Comparison of ENCODE assay signal across 16 cellular contexts in the genomic region with DNA sequence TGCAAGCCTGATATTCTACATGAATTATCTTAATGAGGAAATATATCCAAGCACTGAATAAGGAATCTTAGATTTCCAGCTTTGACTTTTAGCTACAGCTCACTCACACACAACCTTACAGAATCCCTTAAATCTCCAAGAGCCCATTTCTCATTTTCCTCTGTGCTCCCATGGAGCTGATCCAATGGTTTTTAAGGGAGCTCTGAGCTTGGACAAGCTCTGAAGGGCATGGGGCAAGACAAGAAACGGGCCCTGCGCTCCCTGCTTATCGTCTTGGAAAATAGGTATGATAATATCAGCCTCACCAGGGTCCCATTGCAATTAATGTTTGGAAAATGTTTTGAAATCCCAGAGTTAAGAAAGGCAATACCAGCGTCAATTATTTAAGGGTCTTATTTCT.
DNase-seq lines count a peak whose midpoint lies in the region; ATAC-seq and TF ChIP-seq lines count a peak whose summit lies in the region.
"Had no signal": no experiment of that assay in that cellular context is flagged by ENCODE, and none has a peak within 500 bp of the region (broad histone marks: within the 10 kb centered on the region; RNA-seq: fewer than 3 reads in every experiment).

No MANE protein-coding gene starts in this region.

- H3K27ac ChIP-seq in mammary epithelial cell (ENCODE audit: insufficient read depth, low read depth, low read length), result no peak overlapping the region
- peak overlapping the region; percentile 32; the same call in 1 of the 2 replicates for H3K27ac ChIP-seq in SK-N-MC
- peak overlapping the region; percentile 96 for H3K27ac ChIP-seq in mesenchymal stem cell (ENCODE audit: low read length, poor library complexity, severe bottlenecking)
- H3K27ac ChIP-seq in smooth muscle cell (ENCODE audit: low read depth), result no peak overlapping the region
- H3K27ac ChIP-seq: BLaER1, HL-60 had no signal

- H3K27me3 Mint-ChIP-seq in MCF 10A (ENCODE audit: insufficient read depth, unreplicated experiment), result no peaks in the 10 kb centered on the region
- H3K27me3 Mint-ChIP-seq in naive thymus-derived CD8-positive, alpha-beta T cell, result no peaks in the 10 kb centered on the region

- peaks cover 17% of the 10 kb centered on the region for H3K4me1 Mint-ChIP-seq in MCF 10A (ENCODE audit: insufficient read depth, unreplicated experiment)
- no peaks in the 10 kb centered on the region for H3K4me1 Mint-ChIP-seq in naive thymus-derived CD8-positive, alpha-beta T cell

- CTCF ChIA-PET in MCF 10A (lab: Yijun Ruan, JAX), result interaction anchor here (0.9 kb wide), 1 partner anchor 69 kb away, joined by 5 read pairs; no protein-coding TSS in a partner anchor
- CTCF ChIA-PET in mammary epithelial cell (lab: Charles Lee; ENCODE audit: low non-redundant PET), result interaction anchor here (0.9 kb wide), 1 partner anchor 495 kb away, joined by 8 read pairs; no protein-coding TSS in a partner anchor

- H3K9ac ChIP-seq in mammary epithelial cell (ENCODE audit: insufficient read depth, low read length) (no peak overlapping the region), SK-N-MC (ENCODE audit: insufficient read length) (no peak overlapping the region), mesenchymal stem cell (ENCODE audit: low read length) (no peak overlapping the region), smooth muscle cell (ENCODE audit: low read depth) (no peak overlapping the region)
- H3K9ac ChIP-seq: BLaER1 had no signal

- H3K18ac ChIP-seq in mesenchymal stem cell (ENCODE audit: low read depth in 1 of 2, low read length in 2 of 2), result peak overlapping the region in 1 of 2 experiments; percentile 54

- H4K20me1 ChIP-seq in mammary epithelial cell (ENCODE audit: insufficient read depth, low read length) (no peaks in the 10 kb centered on the region), smooth muscle cell (ENCODE audit: low read depth) (no peaks in the 10 kb centered on the region)
- H4K20me1 ChIP-seq: BLaER1 had no signal

- peak overlapping the region; percentile 90 for H2BK5ac ChIP-seq in mesenchymal stem cell (ENCODE audit: low read depth, low read length, poor library complexity, severe bottlenecking)

- H2BK120ac ChIP-seq in mesenchymal stem cell (ENCODE audit: low read depth, low read length), result no peak overlapping the region

- H3K36me3 ChIP-seq in mammary epithelial cell (ENCODE audit: insufficient read depth, low read length), result no peaks in the 10 kb centered on the region
- no peaks in the 10 kb centered on the region for H3K36me3 ChIP-seq in SK-N-MC (ENCODE audit: insufficient read depth, low read length)
- H3K36me3 ChIP-seq in mesenchymal stem cell (ENCODE audit: control insufficient read depth in 1 of 2, insufficient read depth in 2 of 2, low read depth in 1 of 2, low read length in 2 of 2), result no peaks in the 10 kb centered on the region
- H3K36me3 ChIP-seq in smooth muscle cell (ENCODE audit: low read depth), result no peaks in the 10 kb centered on the region
- H3K36me3 ChIP-seq: BLaER1, HAP-1 had no signal

- 100% methylated on average over 3 of the region's 4 CpGs for WGBS in mammary epithelial cell (ENCODE audit: low coverage, missing lambda C conversion rate)
- 94% methylated on average over 3 of the region's 4 CpGs for WGBS in mesenchymal stem cell
- 94% methylated on average over 4 of the region's 4 CpGs for WGBS in smooth muscle cell (ENCODE audit: low lambda C conversion rate)

- H3K9me3 Mint-ChIP-seq in MCF 10A (ENCODE audit: unreplicated experiment), result peaks cover 6% of the 10 kb centered on the region
- peaks cover 0 to 6% (median 0%) of the 10 kb centered on the region in 9 donors for H3K9me3 Mint-ChIP-seq in naive thymus-derived CD8-positive, alpha-beta T cell

- H3K79me1 ChIP-seq in mesenchymal stem cell (replicated peaks; ENCODE audit: low read length, poor library complexity, severe bottlenecking), result no peaks in the 10 kb centered on the region

- H3K4me2 ChIP-seq in mammary epithelial cell (ENCODE audit: insufficient read depth, low read depth, low read length) (no peak overlapping the region), mesenchymal stem cell (ENCODE audit: low read length, poor library complexity, severe bottlenecking) (no peak overlapping the region), smooth muscle cell (no peak overlapping the region)
- H3K4me2 ChIP-seq: BLaER1 had no signal

- TF ChIP-seq CTCF in MCF 10A (IDR thresholded peaks at IDR 0.05; ENCODE audit: unreplicated experiment) (no peak), mammary epithelial cell (conservative IDR thresholded peaks at IDR 0.05 in 1 of 2, IDR thresholded peaks at IDR 0.05 in 1 of 2; ENCODE audit: extremely low read depth in 1 of 2, insufficient read depth in 1 of 2, low read depth in 1 of 2, low read length in 2 of 2) (no peak), smooth muscle cell (IDR thresholded peaks at IDR 0.05; ENCODE audit: borderline replicate concordance, insufficient read depth, poor library complexity, severe bottlenecking) (no peak)

- H2BK15ac ChIP-seq in mesenchymal stem cell (ENCODE audit: low read depth, poor library complexity, severe bottlenecking), result no peak overlapping the region

- no peak overlapping the region for H3K4me3 ChIP-seq in mammary epithelial cell (replicated peaks in 1 of 3; ENCODE audit: insufficient read depth in 1 of 3, low read depth in 2 of 3, low read length in 3 of 3)
- no peak overlapping the region for H3K4me3 ChIP-seq in SK-N-MC
- H3K4me3 ChIP-seq in mesenchymal stem cell (ENCODE audit: insufficient read depth in 1 of 2, low read depth in 1 of 2, low read length in 2 of 2), result no peak overlapping the region
- H3K4me3 ChIP-seq in smooth muscle cell, result no peak overlapping the region
- H3K4me3 ChIP-seq: BLaER1, HAP-1 had no signal

- H3K27me3 ChIP-seq in mammary epithelial cell (ENCODE audit: insufficient read depth, low read length) (no peaks in the 10 kb centered on the region), mesenchymal stem cell (ENCODE audit: control insufficient read depth in 1 of 2, insufficient read depth in 1 of 2, low read length in 2 of 2) (no peaks in the 10 kb centered on the region), smooth muscle cell (ENCODE audit: low read depth) (no peaks in the 10 kb centered on the region)
- H3K27me3 ChIP-seq: BLaER1 had no signal

- intact Hi-C loops in MCF 10A (cut with micrococcal nuclease) (loop anchor here (10.0 kb wide), 1 partner anchor 195 kb away; no protein-coding TSS in a partner anchor), mammary epithelial cell (cut with micrococcal nuclease) (no loop called here)

- in situ Hi-C loops in mammary epithelial cell (cut with MboI; ENCODE audit: low sequenced_read_pairs in 2 of 2), result no loop called here

- no peaks in the 10 kb centered on the region for H3F3A ChIP-seq in smooth muscle cell (ENCODE audit: low read depth)

- H3K4me3 Mint-ChIP-seq in MCF 10A (ENCODE audit: unreplicated experiment), result no peak overlapping the region
- no peak overlapping the region for H3K4me3 Mint-ChIP-seq in naive thymus-derived CD8-positive, alpha-beta T cell
- H3K4me3 Mint-ChIP-seq: CD8-positive, alpha-beta T cell had no signal

- H3K27ac Mint-ChIP-seq in MCF 10A (ENCODE audit: low read depth, unreplicated experiment), result peak overlapping the region; percentile 55
- H3K27ac Mint-ChIP-seq in naive thymus-derived CD8-positive, alpha-beta T cell, result no peak overlapping the region
- H3K27ac Mint-ChIP-seq: CD8-positive, alpha-beta T cell had no signal

- POLR2A ChIA-PET in MCF 10A (lab: Yijun Ruan, JAX), result no interaction called here
- POLR2A ChIA-PET in naive thymus-derived CD8-positive, alpha-beta T cell (lab: Charles Lee), result no interaction called here

- no peak overlapping the region for H3K14ac ChIP-seq in mesenchymal stem cell (ENCODE audit: low read length in 2 of 2)

- dilution Hi-C loops in mammary epithelial cell (cut with HindIII; ENCODE audit: low sequenced_read_pairs), result no loop called here

- peak overlapping the region; percentile 81 for H2AK5ac ChIP-seq in mesenchymal stem cell (ENCODE audit: low read length, severe bottlenecking)

- DNase-seq in MCF 10A (ENCODE audit: unreplicated experiment), result no peak
- DNase-seq in mammary epithelial cell, result no peak
- DNase-seq in SK-N-MC (ENCODE audit: low read depth, low spot score), result no peak
- no peak for DNase-seq in mesenchymal stem cell
- no peak for DNase-seq in smooth muscle cell (lab: John Stamatoyannopoulos, UW; ENCODE audit: unreplicated experiment)
- DNase-seq in SW 1271 (lab: John Stamatoyannopoulos, UW), result no peak
- no peak for DNase-seq in naive thymus-derived CD8-positive, alpha-beta T cell
- DNase-seq: 8988T; CD8-positive, alpha-beta T cell; NCI-H1417 treated with DMSO at 0.1 percent for 48 hours; NCI-H1930; NCI-H526 treated with DMSO at 0.1 percent for 48 hours had no signal

- no peak overlapping the region for H3K23ac ChIP-seq in mesenchymal stem cell (ENCODE audit: low read length in 2 of 2)

- H3K9me3 ChIP-seq in mammary epithelial cell (replicated peaks; ENCODE audit: insufficient read depth, low read length) (no peaks in the 10 kb centered on the region), SK-N-MC (ENCODE audit: low read depth, low read length) (no peaks in the 10 kb centered on the region), mesenchymal stem cell (ENCODE audit: control insufficient read depth, low read length) (no peaks in the 10 kb centered on the region), smooth muscle cell (replicated peaks; ENCODE audit: low read depth) (no peaks in the 10 kb centered on the region)
- H3K9me3 ChIP-seq: BLaER1, HAP-1 had no signal

- peak overlapping the region in 1 of 2 experiments; percentile 87 for H2BK12ac ChIP-seq in mesenchymal stem cell (ENCODE audit: low read length in 2 of 2)

- no peak overlapping the region for H4K91ac ChIP-seq in mesenchymal stem cell (ENCODE audit: low read length)

- no peak for ATAC-seq in naive thymus-derived CD8-positive, alpha-beta T cell
- ATAC-seq in GM21367 (IDR thresholded peaks at IDR 0.05; ENCODE audit: unreplicated experiment), result no peak
- ATAC-seq: CD8-positive, alpha-beta T cell had no signal

- peak overlapping the region in 1 of 2 experiments; percentile 35 for H3K4ac ChIP-seq in mesenchymal stem cell (ENCODE audit: low read depth in 1 of 2, low read length in 2 of 2)

- H3K79me2 ChIP-seq in mammary epithelial cell (ENCODE audit: insufficient read depth, low read length) (no peaks in the 10 kb centered on the region), smooth muscle cell (ENCODE audit: low read depth) (no peaks in the 10 kb centered on the region)

- no TSS peak for BruUV-seq in MCF 10A (replicated peaks; lab: Mats Ljungman, UMichigan)
- no TSS peak for BruUV-seq in mammary epithelial cell (replicated peaks; lab: Mats Ljungman, UMichigan)

- H2AFZ ChIP-seq in mammary epithelial cell (ENCODE audit: low read depth, low read length), result no peak overlapping the region
- no peak overlapping the region for H2AFZ ChIP-seq in mesenchymal stem cell (ENCODE audit: low read depth, low read length)
- peak overlapping the region; percentile 65 for H2AFZ ChIP-seq in smooth muscle cell (ENCODE audit: low read depth)

- H4K8ac ChIP-seq in mesenchymal stem cell (ENCODE audit: low read length), result no peak overlapping the region

- H3K4me1 ChIP-seq in mammary epithelial cell (ENCODE audit: insufficient read depth, low read length), result peaks cover 15% of the 10 kb centered on the region
- peaks cover 1% of the 10 kb centered on the region for H3K4me1 ChIP-seq in mesenchymal stem cell (ENCODE audit: control insufficient read depth, insufficient read depth, low read depth, low read length)
- peaks cover 40% of the 10 kb centered on the region for H3K4me1 ChIP-seq in smooth muscle cell (ENCODE audit: low read depth)
- H3K4me1 ChIP-seq: BLaER1 had no signal

- no peaks in the 10 kb centered on the region for H3K36me3 Mint-ChIP-seq in MCF 10A (ENCODE audit: insufficient read depth, unreplicated experiment)
- no peaks in the 10 kb centered on the region for H3K36me3 Mint-ChIP-seq in naive thymus-derived CD8-positive, alpha-beta T cell
- H3K36me3 Mint-ChIP-seq: CD8-positive, alpha-beta T cell had no signal

Comparison
In these comparisons a context has a peak if more than half of its experiments do, and no peak if none do; other contexts are left out.
1. H3K27ac ChIP-seq: peak in SK-N-MC (single experiment) and mesenchymal stem cell (single experiment); none in mammary epithelial cell (single experiment) and smooth muscle cell (single experiment).